ENCODE assay signal across 12 cellular contexts in the genomic region with DNA sequence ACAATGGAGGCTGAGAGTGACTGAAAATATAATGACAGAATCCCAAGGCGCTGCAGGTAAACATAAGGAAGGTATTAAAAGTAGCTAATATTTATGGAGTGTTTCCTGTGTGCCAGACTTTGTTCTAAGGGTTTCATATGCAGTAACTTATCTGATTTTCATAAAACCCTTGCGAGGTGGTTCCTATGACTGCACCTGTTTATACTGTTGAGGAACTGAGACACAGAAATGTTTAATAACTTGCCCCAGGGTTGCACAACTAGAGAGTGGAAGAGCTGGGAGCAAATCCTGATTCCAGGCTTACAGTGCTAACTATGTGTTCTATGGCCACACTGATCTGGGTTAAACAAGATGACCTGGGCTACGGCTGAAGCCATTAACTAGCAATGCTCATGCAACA. TPM values are rescaled to one million over a fixed set of nuclear protein-coding genes. Genes with fewer than 3 reads are reported as not detected.
A peak's percentile ranks its signal among the peaks of the same experiment; 100 is the strongest.
DNase-seq lines count a peak whose midpoint lies in the region; ATAC-seq and TF ChIP-seq lines count a peak whose summit lies in the region.
"Had no signal": no experiment of that assay in that cellular context is flagged by ENCODE, and none has a peak within 500 bp of the region (broad histone marks: within the 10 kb centered on the region; RNA-seq: fewer than 3 reads in every experiment).

No MANE protein-coding gene starts in this region.

- CTCF ChIA-PET in activated naive CD4-positive, alpha-beta T cell treated with anti-CD3 and anti-CD28 coated beads for 36 hours (lab: Charles Lee), result no interaction called here

- no peaks in the 10 kb centered on the region for H4K20me1 ChIP-seq in smooth muscle cell (ENCODE audit: low read depth)

- TF ChIP-seq CTCF in upper lobe of right lung (IDR thresholded peaks at IDR 0.05), result no peak
- TF ChIP-seq CTCF in smooth muscle cell (IDR thresholded peaks at IDR 0.05; ENCODE audit: borderline replicate concordance, insufficient read depth, poor library complexity, severe bottlenecking), result no peak

- H3K27me3 Mint-ChIP-seq in activated naive CD4-positive, alpha-beta T cell treated with anti-CD3 and anti-CD28 coated beads for 36 hours (ENCODE audit: low read depth), result no peaks in the 10 kb centered on the region
- no peaks in the 10 kb centered on the region for H3K27me3 Mint-ChIP-seq in activated naive CD8-positive, alpha-beta T cell treated with anti-CD3 and anti-CD28 coated beads, Interleukin-2, amount 50 U/mL, for 24 hours

- H3K4me1 Mint-ChIP-seq in activated naive CD4-positive, alpha-beta T cell treated with anti-CD3 and anti-CD28 coated beads for 36 hours (ENCODE audit: low read depth), result peaks cover 45% of the 10 kb centered on the region
- peaks cover 53% of the 10 kb centered on the region for H3K4me1 Mint-ChIP-seq in activated naive CD8-positive, alpha-beta T cell treated with anti-CD3 and anti-CD28 coated beads, Interleukin-2, amount 50 U/mL, for 24 hours

- H3K79me2 ChIP-seq in smooth muscle cell (ENCODE audit: low read depth), result no peaks in the 10 kb centered on the region

- no peaks in the 10 kb centered on the region for H3K9me3 ChIP-seq in upper lobe of right lung
- no peaks in the 10 kb centered on the region for H3K9me3 ChIP-seq in smooth muscle cell (replicated peaks; ENCODE audit: low read depth)
- H3K9me3 ChIP-seq: pancreas had no signal

- no peak overlapping the region for H3K4me2 ChIP-seq in smooth muscle cell

- no peak overlapping the region for H3K27ac Mint-ChIP-seq in activated naive CD4-positive, alpha-beta T cell treated with anti-CD3 and anti-CD28 coated beads for 36 hours
- peak overlapping the region; percentile 8 for H3K27ac Mint-ChIP-seq in activated naive CD8-positive, alpha-beta T cell treated with anti-CD3 and anti-CD28 coated beads, Interleukin-2, amount 50 U/mL, for 24 hours
- H3K27ac Mint-ChIP-seq: HFFc6 had no signal

- intact Hi-C loops in activated naive CD4-positive, alpha-beta T cell treated with anti-CD3 and anti-CD28 coated beads for 36 hours (cut with micrococcal nuclease), result loop anchor here (5.0 kb wide), 1 partner anchor 150 kb away; a partner anchor contains a TSS
- intact Hi-C loops in upper lobe of right lung (cut with DNase I), result no loop called here

- no peak overlapping the region for H2AFZ ChIP-seq in smooth muscle cell (ENCODE audit: low read depth)

- H3K9me3 Mint-ChIP-seq in activated naive CD4-positive, alpha-beta T cell treated with anti-CD3 and anti-CD28 coated beads for 36 hours, result no peaks in the 10 kb centered on the region
- no peaks in the 10 kb centered on the region for H3K9me3 Mint-ChIP-seq in activated naive CD8-positive, alpha-beta T cell treated with anti-CD3 and anti-CD28 coated beads, Interleukin-2, amount 50 U/mL, for 24 hours
- H3K9me3 Mint-ChIP-seq: HFFc6 had no signal

- ATAC-seq in HG03354 (IDR thresholded peaks at IDR 0.05; ENCODE audit: poor library complexity, severe bottlenecking, unreplicated experiment) (peak; percentile 42), upper lobe of right lung (no peak), GM18519 (IDR thresholded peaks at IDR 0.05; ENCODE audit: low FRiP score, unreplicated experiment) (no peak)
- ATAC-seq in activated naive CD8-positive, alpha-beta T cell treated with anti-CD3 and anti-CD28 coated beads, Interleukin-2, amount 50 U/mL, for 24 hours, result no peak
- ATAC-seq: pancreas had no signal

- peak overlapping the region; percentile 99 for H3K4me3 Mint-ChIP-seq in activated naive CD4-positive, alpha-beta T cell treated with anti-CD3 and anti-CD28 coated beads for 36 hours
- H3K4me3 Mint-ChIP-seq in activated naive CD8-positive, alpha-beta T cell treated with anti-CD3 and anti-CD28 coated beads, Interleukin-2, amount 50 U/mL, for 24 hours, result peak overlapping the region; percentile 95

- H3F3A ChIP-seq in smooth muscle cell (ENCODE audit: low read depth), result no peaks in the 10 kb centered on the region

- H3K9ac ChIP-seq in smooth muscle cell (ENCODE audit: low read depth), result no peak overlapping the region

- 100% methylated on average over 3 of the region's 3 CpGs for WGBS in smooth muscle cell (ENCODE audit: low lambda C conversion rate)

- H3K4me1 ChIP-seq in upper lobe of right lung (peaks cover 26% of the 10 kb centered on the region), smooth muscle cell (ENCODE audit: low read depth) (peaks cover 11% of the 10 kb centered on the region)

- DNase-seq in activated naive CD4-positive, alpha-beta T cell treated with anti-CD3 and anti-CD28 coated beads for 36 hours, result no peak
- DNase-seq in activated naive CD4-positive, alpha-beta T cell treated with anti-CD3 and anti-CD28 coated beads, Interleukin-2, amount 50 U/mL, for 16 hours, result no peak
- no peak for DNase-seq in activated naive CD8-positive, alpha-beta T cell treated with anti-CD3 and anti-CD28 coated beads, Interleukin-2, amount 50 U/mL, for 24 hours
- DNase-seq in upper lobe of right lung (no peak), smooth muscle cell (lab: John Stamatoyannopoulos, UW; ENCODE audit: unreplicated experiment) (no peak), NCI-H774 (lab: John Stamatoyannopoulos, UW) (no peak)
- DNase-seq: HFFc6; NCI-H1417 treated with DMSO at 0.1 percent for 48 hours; pancreas; stimulated activated CD4-positive, alpha-beta T cell treated with anti-CD3 and anti-CD28 coated beads, Interleukin-12 subunit alpha, Interleukin-12 subunit beta, amount 100 ng/mL, for 4 hours had no signal

- H3K36me3 ChIP-seq in upper lobe of right lung (peaks cover 43% of the 10 kb centered on the region), smooth muscle cell (ENCODE audit: low read depth) (no peaks in the 10 kb centered on the region)

- H3K27ac ChIP-seq in upper lobe of right lung, result no peak overlapping the region
- H3K27ac ChIP-seq in smooth muscle cell (ENCODE audit: low read depth), result no peak overlapping the region
- H3K27ac ChIP-seq: pancreas had no signal

- H3K4me3 ChIP-seq in upper lobe of right lung, result peak overlapping the region; percentile 58
- H3K4me3 ChIP-seq in smooth muscle cell, result no peak overlapping the region
- H3K4me3 ChIP-seq: pancreas had no signal

- no peaks in the 10 kb centered on the region for H3K27me3 ChIP-seq in upper lobe of right lung
- H3K27me3 ChIP-seq in smooth muscle cell (ENCODE audit: low read depth), result no peaks in the 10 kb centered on the region
- H3K27me3 ChIP-seq: pancreas had no signal

- H3K36me3 Mint-ChIP-seq in activated naive CD4-positive, alpha-beta T cell treated with anti-CD3 and anti-CD28 coated beads for 36 hours (ENCODE audit: low read depth), result peaks cover 69% of the 10 kb centered on the region
- peaks cover 54% of the 10 kb centered on the region for H3K36me3 Mint-ChIP-seq in activated naive CD8-positive, alpha-beta T cell treated with anti-CD3 and anti-CD28 coated beads, Interleukin-2, amount 50 U/mL, for 24 hours (ENCODE audit: low read depth)

RNA-seq across cellular contexts. Expression of a gene that starts 2.4 kb away (rescaled TPM):
- 10 to 100 TPM; 85.3 to 88.8 TPM for total RNA-seq in activated naive CD4-positive, alpha-beta T cell treated with anti-CD3 and anti-CD28 coated beads for 36 hours
- total RNA-seq in upper lobe of right lung (46.9 TPM), smooth muscle cell (3.2 and 12.7 TPM in 2 replicates)
- 5.6 and 8.1 TPM in 2 replicates for polyA plus RNA-seq in smooth muscle cell

RNA-seq across cellular contexts. Expression of a gene that starts 8.1 kb away (rescaled TPM):
- 10 to 100 TPM; 95.1 to 98.8 TPM for total RNA-seq in activated naive CD4-positive, alpha-beta T cell treated with anti-CD3 and anti-CD28 coated beads for 36 hours
- total RNA-seq in upper lobe of right lung (12.7 TPM), smooth muscle cell (0.04 TPM in 1 of 2 replicates, not detected in the other)
- not detected in 2 replicates for polyA plus RNA-seq in smooth muscle cell

Comparison
In these comparisons a context has a peak if more than half of its experiments do, and no peak if none do; other contexts are left out.
1. RNA of a gene that starts 8.1 kb away (total RNA-seq): 95.1 to 98.8 TPM in activated naive CD4-positive, alpha-beta T cell treated with anti-CD3 and anti-CD28 coated beads for 36 hours and 12.7 TPM in upper lobe of right lung (single experiment); 0.04 TPM in smooth muscle cell; every median in the first group is over 10 times any median in the second.